ENCODE assay signal across 21 cellular contexts in the genomic region with DNA sequence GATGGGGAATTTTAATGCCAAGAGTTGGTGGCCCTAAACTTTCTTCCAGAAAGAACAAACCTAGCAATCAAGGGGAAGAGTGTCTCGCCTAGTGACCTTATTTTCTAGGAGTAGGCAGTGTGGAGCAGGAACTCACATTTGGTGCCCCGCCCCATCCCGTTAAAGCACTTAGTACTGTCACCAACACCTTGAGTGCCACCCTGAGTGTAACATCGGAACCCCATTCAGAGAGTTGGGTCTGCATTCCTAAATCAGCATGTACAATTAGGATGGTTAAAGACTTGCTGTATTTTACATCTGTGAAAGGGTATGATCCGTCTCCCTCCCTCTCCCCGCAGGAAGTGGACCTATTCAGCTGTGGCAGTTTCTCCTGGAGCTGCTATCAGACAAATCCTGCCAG. TPM values are rescaled to one million over a fixed set of nuclear protein-coding genes. Genes with fewer than 3 reads are reported as not detected.
A peak's percentile ranks its signal among the peaks of the same experiment; 100 is the strongest.
DNase-seq lines count a peak whose midpoint lies in the region; ATAC-seq and TF ChIP-seq lines count a peak whose summit lies in the region.
"Had no signal": no experiment of that assay in that cellular context is flagged by ENCODE, and none has a peak within 500 bp of the region (broad histone marks: within the 10 kb centered on the region; RNA-seq: fewer than 3 reads in every experiment).

No MANE protein-coding gene starts in this region.

- peaks cover 81% of the 10 kb centered on the region for H3K36me3 Mint-ChIP-seq in activated CD8-positive, alpha-beta T cell treated with anti-CD3 and anti-CD28 coated beads, Interleukin-2, amount 10 ng/mL, durations not matched to agents 7 days and 5 days (ENCODE audit: low read depth)

- H3K27ac Mint-ChIP-seq in activated CD8-positive, alpha-beta T cell treated with anti-CD3 and anti-CD28 coated beads, Interleukin-2, amount 10 ng/mL, durations not matched to agents 7 days and 5 days: no peak overlapping the region
- H3K27ac Mint-ChIP-seq: activated T-helper 2 cell treated with anti-CD3 and anti-CD28 coated beads, Interferon-gamma antibody, Interleukin-2, Interleukin-4, amounts not matched to agents 10 μg/mL and 5 μg/mL and 100 μg/mL, durations not matched to agents 14 hours and 24 hours and 36 hours; T-helper 2 cell treated with Interferon-gamma antibody and Interleukin-4, amounts not matched to agents 5 μg/mL and 100 μg/mL, for 36 hours had no signal

- peaks cover 0 to 25% of the 10 kb centered on the region in 2 donors for H3K4me1 ChIP-seq in right atrium auricular region
- peaks cover 0 to 85% (median 12%) of the 10 kb centered on the region in 3 donors for H3K4me1 ChIP-seq in gastroesophageal sphincter
- peaks cover 32 to 33% of the 10 kb centered on the region in 2 donors for H3K4me1 ChIP-seq in gastrocnemius medialis
- H3K4me1 ChIP-seq in vagina: peaks cover 66% of the 10 kb centered on the region

- ATAC-seq in Right ventricle myocardium superior (ENCODE audit: poor library complexity) (no peak), gastroesophageal sphincter (no peak), gastrocnemius medialis (peak; percentile 4 to 13)
- no peak for ATAC-seq in activated CD8-positive, alpha-beta T cell treated with anti-CD3 and anti-CD28 coated beads, Interleukin-2, amount 10 ng/mL, durations not matched to agents 7 days and 5 days
- ATAC-seq: activated CD4-positive, CD25-positive, alpha-beta regulatory T cell treated with anti-CD3 and anti-CD28 coated beads, Interleukin-2, amount 50 U/mL, for 24 hours; foreskin keratinocyte had no signal

- in situ Hi-C loops in gastrocnemius medialis (cut with MboI; ENCODE audit: low sequenced_read_pairs in 4 of 4): loop anchor here in 2 of 4 donors (10.0 to 25.0 kb wide), 2 partner anchors 84 to 166 kb away; no protein-coding TSS in a partner anchor

- CTCF ChIA-PET in activated CD8-positive, alpha-beta T cell treated with anti-CD3 and anti-CD28 coated beads, Interleukin-2, amount 10 ng/mL, durations not matched to agents 7 days and 5 days (lab: Charles Lee): no interaction called here

- DNase-seq in right atrium auricular region (ENCODE audit: low spot score) (no peak), Right ventricle myocardium superior (no peak), gastrocnemius medialis (peak in 1 of 2 donors; percentile 40), vagina (ENCODE audit: extremely low spot score in 2 of 2) (peak in 1 of 2 donors; percentile 64), retina (no peak)
- no peak for DNase-seq in activated CD8-positive, alpha-beta memory T cell treated with anti-CD3 and anti-CD28 coated beads for 24 hours
- DNase-seq in activated CD8-positive, alpha-beta T cell treated with anti-CD3 and anti-CD28 coated beads, Interleukin-2, amount 10 ng/mL, durations not matched to agents 7 days and 5 days: no peak
- DNase-seq: central memory CD4-positive, alpha-beta T cell; DMS153; foreskin keratinocyte; NCI-H1105 treated with DMSO at 0.1 percent for 48 hours; NCI-H2171; NCI-H526 treated with DMSO at 0.1 percent for 48 hours; ovary; stimulated activated CD4-positive, alpha-beta T cell treated with anti-CD3 and anti-CD28 coated beads, Interleukin-4, amount 100 ng/mL, for 4 hours had no signal

- no peak overlapping the region for H3K4me3 ChIP-seq in right atrium auricular region
- no peak overlapping the region for H3K4me3 ChIP-seq in gastroesophageal sphincter
- H3K4me3 ChIP-seq in gastrocnemius medialis: no peak overlapping the region
- H3K4me3 ChIP-seq in vagina: no peak overlapping the region
- H3K4me3 ChIP-seq: ovary, SK-N-MC had no signal

- intact Hi-C loops in Right ventricle myocardium superior (cut with DNase I) (loop anchor here (5.0 kb wide), 1 partner anchor 91 kb away; no protein-coding TSS in a partner anchor), gastrocnemius medialis (cut with DNase I; ENCODE audit: low total_unique reads) (loop anchor here (1.0 to 5.0 kb wide), 3 partner anchors 32 to 266 kb away; no protein-coding TSS in a partner anchor), vagina (cut with DNase I) (no loop called here)

- peaks cover 3% of the 10 kb centered on the region for H3K4me1 Mint-ChIP-seq in activated CD8-positive, alpha-beta T cell treated with anti-CD3 and anti-CD28 coated beads, Interleukin-2, amount 10 ng/mL, durations not matched to agents 7 days and 5 days (ENCODE audit: low read depth)

- H3K36me3 ChIP-seq in right atrium auricular region (peaks cover 86% of the 10 kb centered on the region), gastroesophageal sphincter (peaks cover 0 to 70% of the 10 kb centered on the region in 2 donors), gastrocnemius medialis (peaks cover 23 to 78% of the 10 kb centered on the region in 2 donors), vagina (peaks cover 3 to 77% of the 10 kb centered on the region in 2 donors)
- H3K36me3 ChIP-seq: ovary had no signal

- H3K9me3 Mint-ChIP-seq in activated CD8-positive, alpha-beta T cell treated with anti-CD3 and anti-CD28 coated beads, Interleukin-2, amount 10 ng/mL, durations not matched to agents 7 days and 5 days (ENCODE audit: insufficient read depth): no peaks in the 10 kb centered on the region
- H3K9me3 Mint-ChIP-seq: activated T-helper 2 cell treated with anti-CD3 and anti-CD28 coated beads, Interferon-gamma antibody, Interleukin-2, Interleukin-4, amounts not matched to agents 10 μg/mL and 5 μg/mL and 100 μg/mL, durations not matched to agents 14 hours and 24 hours and 36 hours; T-helper 2 cell treated with Interferon-gamma antibody and Interleukin-4, amounts not matched to agents 5 μg/mL and 100 μg/mL, for 36 hours had no signal

- H3K27me3 ChIP-seq in right atrium auricular region: no peaks in the 10 kb centered on the region
- H3K27me3 ChIP-seq in gastroesophageal sphincter: no peaks in the 10 kb centered on the region
- no peaks in the 10 kb centered on the region for H3K27me3 ChIP-seq in gastrocnemius medialis
- H3K27me3 ChIP-seq in vagina: no peaks in the 10 kb centered on the region
- H3K27me3 ChIP-seq: foreskin keratinocyte, ovary had no signal

- H3K9me3 ChIP-seq in right atrium auricular region: no peaks in the 10 kb centered on the region
- H3K9me3 ChIP-seq in gastroesophageal sphincter: peaks cover 0 to 1% (median 0%) of the 10 kb centered on the region in 3 donors
- H3K9me3 ChIP-seq in gastrocnemius medialis: no peaks in the 10 kb centered on the region
- H3K9me3 ChIP-seq in vagina: no peaks in the 10 kb centered on the region
- H3K9me3 ChIP-seq: ovary had no signal

- H3K27me3 Mint-ChIP-seq in activated CD8-positive, alpha-beta T cell treated with anti-CD3 and anti-CD28 coated beads, Interleukin-2, amount 10 ng/mL, durations not matched to agents 7 days and 5 days (ENCODE audit: low read depth): no peaks in the 10 kb centered on the region

- no peak for TF ChIP-seq CTCF in right atrium auricular region (IDR thresholded peaks at IDR 0.05)
- no peak for TF ChIP-seq CTCF in gastroesophageal sphincter (IDR thresholded peaks at IDR 0.05)
- no peak for TF ChIP-seq CTCF in gastrocnemius medialis (IDR thresholded peaks at IDR 0.05 in 4 of 5, conservative IDR thresholded peaks at IDR 0.05 in 1 of 5)
- no peak for TF ChIP-seq CTCF in vagina (IDR thresholded peaks at IDR 0.05)

- no peak overlapping the region for H3K4me3 Mint-ChIP-seq in activated CD8-positive, alpha-beta T cell treated with anti-CD3 and anti-CD28 coated beads, Interleukin-2, amount 10 ng/mL, durations not matched to agents 7 days and 5 days
- H3K4me3 Mint-ChIP-seq: T-helper 2 cell treated with Interferon-gamma antibody and Interleukin-4, amounts not matched to agents 5 μg/mL and 100 μg/mL, for 36 hours had no signal

- 90 to 96% methylated on average over 2 to 4 of the region's 6 CpGs for WGBS in gastroesophageal sphincter (ENCODE audit: low coverage in 1 of 2), 2 donors

- no peak for TF ChIP-seq EP300 in gastroesophageal sphincter (IDR thresholded peaks at IDR 0.05)

- POLR2A ChIA-PET in activated CD8-positive, alpha-beta T cell treated with anti-CD3 and anti-CD28 coated beads, Interleukin-2, amount 10 ng/mL, durations not matched to agents 7 days and 5 days (lab: Charles Lee): no interaction called here

- TF ChIP-seq POLR2A in gastroesophageal sphincter (IDR thresholded peaks at IDR 0.05) (no peak), gastrocnemius medialis (IDR thresholded peaks at IDR 0.05) (no peak), vagina (IDR thresholded peaks at IDR 0.05) (no peak)

- H3K27ac ChIP-seq in right atrium auricular region (peak overlapping the region; percentile 40 to 57), gastroesophageal sphincter (peak overlapping the region in 3 of 4 donors; percentile 77 to 83 (median 80)), gastrocnemius medialis (peak overlapping the region; percentile 77 to 88 (median 83)), vagina (peak overlapping the region; percentile 74)
- H3K27ac ChIP-seq: C4-2B, ovary, SK-N-MC had no signal

RNA-seq across cellular contexts. Expression of a gene that starts 15.5 kb away (rescaled TPM):
- 10 to 100 TPM; 31.4 to 37.2 TPM for total RNA-seq in right atrium auricular region
- total RNA-seq in Right ventricle myocardium superior: 37.2 TPM
- 100 to 1,000 TPM in 1 of 4 donors, 10 to 100 TPM in 3; 50.9 to 169 (median 63.5) TPM for total RNA-seq in gastroesophageal sphincter
- 100 to 1,000 TPM in 1 of 4 donors, 10 to 100 TPM in 3; 51.5 to 136 (median 59.3) TPM for total RNA-seq in gastrocnemius medialis
- total RNA-seq in vagina: 134 TPM
- total RNA-seq in activated CD8-positive, alpha-beta T cell treated with anti-CD3 and anti-CD28 coated beads, Interleukin-2, amount 10 ng/mL, durations not matched to agents 7 days and 5 days: 10 to 100 TPM; 17.0 to 20.1 TPM

Comparison
In these comparisons a context has a peak if more than half of its experiments do, and no peak if none do; other contexts are left out.
1. ATAC-seq: peak in gastrocnemius medialis (2 of 2); none in Right ventricle myocardium superior (single experiment), gastroesophageal sphincter (single experiment) and activated CD8-positive, alpha-beta T cell treated with anti-CD3 and anti-CD28 coated beads, Interleukin-2, amount 10 ng/mL, durations not matched to agents 7 days and 5 days (single experiment).
2. Peak in every context shown above with its lines, with median percentiles within 50 percentile points of each other: H3K27ac ChIP-seq.